Comparison of ENCODE assay signal across 8 cellular contexts in genomic region chr11:75031771-75032549, GRCh38. TPM values are rescaled to one million over a fixed set of nuclear protein-coding genes. Genes with fewer than 3 reads are reported as not detected.
A peak's percentile ranks its signal among the peaks of the same experiment; 100 is the strongest.
DNase-seq lines count a peak whose midpoint lies in the region; ATAC-seq and TF ChIP-seq lines count a peak whose summit lies in the region.

No MANE protein-coding gene starts in this region.

- H3K9me3 ChIP-seq in CD4-positive, alpha-beta memory T cell (ENCODE audit: control insufficient read depth in 1 of 2, low read length in 2 of 2), result no peaks in the 10 kb centered on the region
- H3K9me3 ChIP-seq in parathyroid adenoma (ENCODE audit: control insufficient read depth, low read length), result no peaks in the 10 kb centered on the region

- no peak overlapping the region for H3K27ac Mint-ChIP-seq in CD4-positive, alpha-beta memory T cell

- no peak overlapping the region for H3K4me2 ChIP-seq in parathyroid adenoma (ENCODE audit: low read length)

- H3K4me3 ChIP-seq in CD4-positive, alpha-beta memory T cell (ENCODE audit: low read length in 2 of 2), result no peak overlapping the region
- H3K4me3 ChIP-seq in parathyroid adenoma (ENCODE audit: low read depth, low read length), result no peak overlapping the region

- ATAC-seq in HG02798 (IDR thresholded peaks at IDR 0.05; ENCODE audit: poor library complexity, unreplicated experiment), result peak; percentile 64
- ATAC-seq in GM18519 (IDR thresholded peaks at IDR 0.05; ENCODE audit: low FRiP score, unreplicated experiment), result no peak

- H3K36me3 ChIP-seq in CD4-positive, alpha-beta memory T cell (ENCODE audit: insufficient read depth, low read length), result no peaks in the 10 kb centered on the region
- H3K36me3 ChIP-seq in parathyroid adenoma (ENCODE audit: control insufficient read depth, insufficient read depth, low read length), result no peaks in the 10 kb centered on the region

- H2AFZ ChIP-seq in parathyroid adenoma, result no peak overlapping the region

- no peak overlapping the region for H3K9ac ChIP-seq in parathyroid adenoma

- intact Hi-C loops in CD4-positive, alpha-beta memory T cell (cut with micrococcal nuclease), result loop anchor here (1.0 kb wide), 1 partner anchor 103 kb away; no protein-coding TSS in a partner anchor

- H3K9me3 Mint-ChIP-seq in CD4-positive, alpha-beta memory T cell, result no peaks in the 10 kb centered on the region

- no peaks in the 10 kb centered on the region for H3K79me2 ChIP-seq in parathyroid adenoma

- peaks cover 0 to 1% of the 10 kb centered on the region in 2 donors for H3K27me3 Mint-ChIP-seq in CD4-positive, alpha-beta memory T cell

- peak; percentile 24 to 40 (median 29) for DNase-seq in CD4-positive, alpha-beta memory T cell
- DNase-seq in RPMI8226 (peak; percentile 80), foreskin melanocyte (peak; percentile 75), ureter (ENCODE audit: low spot score) (peak; percentile 62)
- DNase-seq in activated effector memory CD4-positive, alpha-beta T cell treated with Interleukin-2 at 50 U/mL for 16 hours, result peak; percentile 18

- H3K4me3 Mint-ChIP-seq in CD4-positive, alpha-beta memory T cell, result no peak overlapping the region

- POLR2A ChIA-PET in CD4-positive, alpha-beta memory T cell (lab: Charles Lee; ENCODE audit: partially characterized antibody), result interaction anchor here (0.8 kb wide), 1 partner anchor 43 kb away, joined by 3 read pairs; the partner anchor contains the start of gene NEU3

- CTCF ChIA-PET in CD4-positive, alpha-beta memory T cell (lab: Charles Lee; ENCODE audit: partially characterized antibody), result interaction anchor here (1.0 to 4.3 kb wide), 8 partner anchors 9 to 183 kb away, joined by 3 to 23 read pairs (median 4); no protein-coding TSS in a partner anchor

- TF ChIP-seq CTCF in parathyroid adenoma (IDR thresholded peaks at IDR 0.05), result peak; percentile 47

- H3K36me3 Mint-ChIP-seq in CD4-positive, alpha-beta memory T cell, result no peaks in the 10 kb centered on the region

- no peak overlapping the region for H3K27ac ChIP-seq in CD4-positive, alpha-beta memory T cell (ENCODE audit: low read depth, low read length)
- no peak overlapping the region for H3K27ac ChIP-seq in parathyroid adenoma

- H3K27me3 ChIP-seq in CD4-positive, alpha-beta memory T cell (ENCODE audit: insufficient read depth, low read length), result no peaks in the 10 kb centered on the region
- H3K27me3 ChIP-seq in parathyroid adenoma (ENCODE audit: control insufficient read depth, insufficient read depth, low read length), result no peaks in the 10 kb centered on the region

- H3K4me1 Mint-ChIP-seq in CD4-positive, alpha-beta memory T cell, result peaks cover 0 to 8% (median 1%) of the 10 kb centered on the region in 4 donors

- no peaks in the 10 kb centered on the region for H3K4me1 ChIP-seq in CD4-positive, alpha-beta memory T cell (ENCODE audit: insufficient read depth, low read length)
- no peaks in the 10 kb centered on the region for H3K4me1 ChIP-seq in parathyroid adenoma

RNA-seq across cellular contexts. Expression of gene NEU3, which starts 43.2 kb away (rescaled TPM):
- total RNA-seq in CD4-positive, alpha-beta memory T cell, result 10 to 100 TPM; 14.0 to 15.7 TPM
- under 1 TPM; 0.64 to 0.76 TPM for polyA plus RNA-seq in CD4-positive, alpha-beta memory T cell
- total RNA-seq in ureter, result 10.9 TPM

Comparison
In these comparisons a context has a peak if more than half of its experiments do, and no peak if none do; other contexts are left out.
1. DNase-seq: peak in every context shown above with its lines; median percentile 80 in RPMI8226; 75 in foreskin melanocyte; 62 in ureter; 29 in CD4-positive, alpha-beta memory T cell; 18 in activated effector memory CD4-positive, alpha-beta T cell treated with Interleukin-2 at 50 U/mL for 16 hours.